ENCODE assay signal across 1 cellular context in genomic region chr12:68246350-68246749, GRCh38.
TF ChIP-seq lines count a peak whose summit lies in the region.

No MANE protein-coding gene starts in this region.

TF ChIP-seq in GM23338, 12 proteins besides CTCF, POLR2A, EP300 and RAD21 (continued from another document):
- TF ChIP-seq, protein P1, sequence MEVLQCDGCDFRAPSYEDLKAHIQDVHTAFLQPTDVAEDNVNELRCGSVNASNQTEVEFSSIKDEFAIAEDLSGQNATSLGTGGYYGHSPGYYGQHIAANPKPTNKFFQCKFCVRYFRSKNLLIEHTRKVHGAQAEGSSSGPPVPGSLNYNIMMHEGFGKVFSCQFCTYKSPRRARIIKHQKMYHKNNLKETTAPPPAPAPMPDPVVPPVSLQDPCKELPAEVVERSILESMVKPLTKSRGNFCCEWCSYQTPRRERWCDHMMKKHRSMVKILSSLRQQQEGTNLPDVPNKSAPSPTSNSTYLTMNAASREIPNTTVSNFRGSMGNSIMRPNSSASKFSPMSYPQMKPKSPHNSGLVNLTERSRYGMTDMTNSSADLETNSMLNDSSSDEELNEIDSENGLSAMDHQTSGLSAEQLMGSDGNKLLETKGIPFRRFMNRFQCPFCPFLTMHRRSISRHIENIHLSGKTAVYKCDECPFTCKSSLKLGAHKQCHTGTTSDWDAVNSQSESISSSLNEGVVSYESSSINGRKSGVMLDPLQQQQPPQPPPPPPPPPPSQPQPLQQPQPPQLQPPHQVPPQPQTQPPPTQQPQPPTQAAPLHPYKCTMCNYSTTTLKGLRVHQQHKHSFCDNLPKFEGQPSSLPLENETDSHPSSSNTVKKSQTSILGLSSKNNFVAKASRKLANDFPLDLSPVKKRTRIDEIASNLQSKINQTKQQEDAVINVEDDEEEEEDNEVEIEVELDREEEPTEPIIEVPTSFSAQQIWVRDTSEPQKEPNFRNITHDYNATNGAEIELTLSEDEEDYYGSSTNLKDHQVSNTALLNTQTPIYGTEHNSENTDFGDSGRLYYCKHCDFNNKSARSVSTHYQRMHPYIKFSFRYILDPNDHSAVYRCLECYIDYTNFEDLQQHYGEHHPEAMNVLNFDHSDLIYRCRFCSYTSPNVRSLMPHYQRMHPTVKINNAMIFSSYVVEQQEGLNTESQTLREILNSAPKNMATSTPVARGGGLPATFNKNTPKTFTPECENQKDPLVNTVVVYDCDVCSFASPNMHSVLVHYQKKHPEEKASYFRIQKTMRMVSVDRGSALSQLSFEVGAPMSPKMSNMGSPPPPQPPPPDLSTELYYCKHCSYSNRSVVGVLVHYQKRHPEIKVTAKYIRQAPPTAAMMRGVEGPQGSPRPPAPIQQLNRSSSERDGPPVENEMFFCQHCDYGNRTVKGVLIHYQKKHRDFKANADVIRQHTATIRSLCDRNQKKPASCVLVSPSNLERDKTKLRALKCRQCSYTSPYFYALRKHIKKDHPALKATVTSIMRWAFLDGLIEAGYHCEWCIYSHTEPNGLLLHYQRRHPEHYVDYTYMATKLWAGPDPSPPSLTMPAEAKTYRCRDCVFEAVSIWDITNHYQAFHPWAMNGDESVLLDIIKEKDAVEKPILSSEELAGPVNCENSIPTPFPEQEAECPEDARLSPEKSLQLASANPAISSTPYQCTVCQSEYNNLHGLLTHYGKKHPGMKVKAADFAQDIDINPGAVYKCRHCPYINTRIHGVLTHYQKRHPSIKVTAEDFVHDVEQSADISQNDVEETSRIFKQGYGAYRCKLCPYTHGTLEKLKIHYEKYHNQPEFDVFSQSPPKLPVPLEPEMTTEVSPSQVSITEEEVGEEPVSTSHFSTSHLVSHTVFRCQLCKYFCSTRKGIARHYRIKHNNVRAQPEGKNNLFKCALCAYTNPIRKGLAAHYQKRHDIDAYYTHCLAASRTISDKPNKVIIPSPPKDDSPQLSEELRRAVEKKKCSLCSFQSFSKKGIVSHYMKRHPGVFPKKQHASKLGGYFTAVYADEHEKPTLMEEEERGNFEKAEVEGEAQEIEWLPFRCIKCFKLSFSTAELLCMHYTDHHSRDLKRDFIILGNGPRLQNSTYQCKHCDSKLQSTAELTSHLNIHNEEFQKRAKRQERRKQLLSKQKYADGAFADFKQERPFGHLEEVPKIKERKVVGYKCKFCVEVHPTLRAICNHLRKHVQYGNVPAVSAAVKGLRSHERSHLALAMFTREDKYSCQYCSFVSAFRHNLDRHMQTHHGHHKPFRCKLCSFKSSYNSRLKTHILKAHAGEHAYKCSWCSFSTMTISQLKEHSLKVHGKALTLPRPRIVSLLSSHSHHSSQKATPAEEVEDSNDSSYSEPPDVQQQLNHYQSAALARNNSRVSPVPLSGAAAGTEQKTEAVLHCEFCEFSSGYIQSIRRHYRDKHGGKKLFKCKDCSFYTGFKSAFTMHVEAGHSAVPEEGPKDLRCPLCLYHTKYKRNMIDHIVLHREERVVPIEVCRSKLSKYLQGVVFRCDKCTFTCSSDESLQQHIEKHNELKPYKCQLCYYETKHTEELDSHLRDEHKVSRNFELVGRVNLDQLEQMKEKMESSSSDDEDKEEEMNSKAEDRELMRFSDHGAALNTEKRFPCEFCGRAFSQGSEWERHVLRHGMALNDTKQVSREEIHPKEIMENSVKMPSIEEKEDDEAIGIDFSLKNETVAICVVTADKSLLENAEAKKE (CRISPR knock-in tag; IDR thresholded peaks at IDR 0.05), result no peak
- TF ChIP-seq, protein P2, sequence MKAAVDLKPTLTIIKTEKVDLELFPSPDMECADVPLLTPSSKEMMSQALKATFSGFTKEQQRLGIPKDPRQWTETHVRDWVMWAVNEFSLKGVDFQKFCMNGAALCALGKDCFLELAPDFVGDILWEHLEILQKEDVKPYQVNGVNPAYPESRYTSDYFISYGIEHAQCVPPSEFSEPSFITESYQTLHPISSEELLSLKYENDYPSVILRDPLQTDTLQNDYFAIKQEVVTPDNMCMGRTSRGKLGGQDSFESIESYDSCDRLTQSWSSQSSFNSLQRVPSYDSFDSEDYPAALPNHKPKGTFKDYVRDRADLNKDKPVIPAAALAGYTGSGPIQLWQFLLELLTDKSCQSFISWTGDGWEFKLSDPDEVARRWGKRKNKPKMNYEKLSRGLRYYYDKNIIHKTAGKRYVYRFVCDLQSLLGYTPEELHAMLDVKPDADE (IDR thresholded peaks at IDR 0.05), result no peak
- TF ChIP-seq JUNB (IDR thresholded peaks at IDR 0.05; ENCODE audit: unreplicated experiment), result no peak
- no peak for TF ChIP-seq STAT1 (IDR thresholded peaks at IDR 0.05; ENCODE audit: unreplicated experiment)
- no peak for TF ChIP-seq CREB1 (CRISPR knock-in tag; IDR thresholded peaks at IDR 0.05; ENCODE audit: low read depth)
- TF ChIP-seq ZNF114 (CRISPR knock-in tag; IDR thresholded peaks at IDR 0.05), result no peak
- TF ChIP-seq REST (IDR thresholded peaks at IDR 0.05; ENCODE audit: unreplicated experiment), result no peak
- no peak for TF ChIP-seq ZNF331 (CRISPR knock-in tag; IDR thresholded peaks at IDR 0.05; ENCODE audit: low read depth)
- no peak for TF ChIP-seq NANOG (IDR thresholded peaks at IDR 0.05; ENCODE audit: borderline replicate concordance)
